9 cellular contexts compared by ENCODE assay signal in genomic region chr9:127853312-127854168, GRCh38. TPM values are rescaled to one million over a fixed set of nuclear protein-coding genes. Genes with fewer than 3 reads are reported as not detected.
DNase-seq lines count a peak whose midpoint lies in the region; ATAC-seq and TF ChIP-seq lines count a peak whose summit lies in the region.
"Had no signal": no experiment of that assay in that cellular context is flagged by ENCODE, and none has a peak within 500 bp of the region (broad histone marks: within the 10 kb centered on the region; RNA-seq: fewer than 3 reads in every experiment).

No MANE protein-coding gene starts in this region.

- no peaks in the 10 kb centered on the region for H3K27me3 Mint-ChIP-seq in activated naive CD8-positive, alpha-beta T cell

- peaks cover 26% of the 10 kb centered on the region for H3K4me1 Mint-ChIP-seq in activated naive CD8-positive, alpha-beta T cell (ENCODE audit: low read depth)
- H3K4me1 Mint-ChIP-seq in stimulated activated effector memory CD8-positive, alpha-beta T cell treated with anti-CD3 and anti-CD28 coated beads, Interleukin-12 subunit alpha, Interleukin-12 subunit beta, amount 100 ng/mL, for 72 hours = peaks cover 10% of the 10 kb centered on the region

- H3K4me3 ChIP-seq in HFF-Myc (replicated peaks; ENCODE audit: low read depth, low read length) = peak overlapping the region; percentile 93

- intact Hi-C loops in left ventricle myocardium superior (cut with micrococcal nuclease) = no loop called here

- no peak for DNase-seq in HFF-Myc (ENCODE audit: extremely low read depth, low read depth)
- no peak for DNase-seq in left ventricle myocardium superior
- DNase-seq in stimulated activated effector memory CD8-positive, alpha-beta T cell treated with anti-CD3 and anti-CD28 coated beads, Interleukin-12 subunit alpha, Interleukin-12 subunit beta, amount 100 ng/mL, for 72 hours (ENCODE audit: low spot score in 2 of 2) = no peak
- no peak for DNase-seq in effector CD4-positive, alpha-beta T cell
- no peak for DNase-seq in OCI-M2 (lab: John Stamatoyannopoulos, UW; ENCODE audit: unreplicated experiment)
- DNase-seq in iPS-NIHi11 (ENCODE audit: low spot score) = no peak
- DNase-seq: NCI-H2171 had no signal

- H3K36me3 Mint-ChIP-seq in activated naive CD8-positive, alpha-beta T cell = peaks cover 9% of the 10 kb centered on the region
- H3K36me3 Mint-ChIP-seq in stimulated activated effector memory CD8-positive, alpha-beta T cell treated with anti-CD3 and anti-CD28 coated beads, Interleukin-12 subunit alpha, Interleukin-12 subunit beta, amount 100 ng/mL, for 72 hours = peaks cover 4% of the 10 kb centered on the region

- peak overlapping the region; percentile 87 for H3K4me3 Mint-ChIP-seq in activated naive CD8-positive, alpha-beta T cell
- H3K4me3 Mint-ChIP-seq in stimulated activated effector memory CD8-positive, alpha-beta T cell treated with anti-CD3 and anti-CD28 coated beads, Interleukin-12 subunit alpha, Interleukin-12 subunit beta, amount 100 ng/mL, for 72 hours = peak overlapping the region; percentile 75

- no peak for TF ChIP-seq CTCF in HFF-Myc (IDR thresholded peaks at IDR 0.05; ENCODE audit: low read depth, low read length, missing control alignments)

- peak overlapping the region; percentile 82 for H3K27ac Mint-ChIP-seq in activated naive CD8-positive, alpha-beta T cell
- peak overlapping the region; percentile 87 for H3K27ac Mint-ChIP-seq in stimulated activated effector memory CD8-positive, alpha-beta T cell treated with anti-CD3 and anti-CD28 coated beads, Interleukin-12 subunit alpha, Interleukin-12 subunit beta, amount 100 ng/mL, for 72 hours

- H3K9me3 Mint-ChIP-seq in activated naive CD8-positive, alpha-beta T cell (ENCODE audit: low read depth) = peaks cover 8% of the 10 kb centered on the region
- H3K9me3 Mint-ChIP-seq in stimulated activated effector memory CD8-positive, alpha-beta T cell treated with anti-CD3 and anti-CD28 coated beads, Interleukin-12 subunit alpha, Interleukin-12 subunit beta, amount 100 ng/mL, for 72 hours = peaks cover 8% of the 10 kb centered on the region

- ATAC-seq in left ventricle myocardium superior = peak; percentile 2
- peak; percentile 27 for ATAC-seq in stimulated activated effector memory CD8-positive, alpha-beta T cell treated with anti-CD3 and anti-CD28 coated beads, Interleukin-12 subunit alpha, Interleukin-12 subunit beta, amount 100 ng/mL, for 72 hours
- no peak for ATAC-seq in GM18520 (IDR thresholded peaks at IDR 0.05; ENCODE audit: unreplicated experiment)

RNA-seq across cellular contexts. Expression of gene ENG, which starts 0.9 kb away (rescaled TPM):
- 134 TPM for total RNA-seq in left ventricle myocardium superior

RNA-seq across cellular contexts. Expression of gene AK1, which starts 23.9 kb away (rescaled TPM):
- total RNA-seq in left ventricle myocardium superior = 853 TPM

RNA-seq across cellular contexts. Expression of gene ST6GALNAC6, which starts 45.9 kb away (rescaled TPM):
- 50.5 TPM for total RNA-seq in left ventricle myocardium superior

RNA-seq across cellular contexts. Expression of gene FPGS, which starts 50.9 kb away (rescaled TPM):
- 31.9 TPM for total RNA-seq in left ventricle myocardium superior
